11 cellular contexts compared by ENCODE assay signal in genomic region chr1:33902486-33903209, GRCh38. TPM values are rescaled to one million over a fixed set of nuclear protein-coding genes. Genes with fewer than 3 reads are reported as not detected.
DNase-seq lines count a peak whose midpoint lies in the region; ATAC-seq, FAIRE-seq and TF ChIP-seq lines count a peak whose summit lies in the region.
"Had no signal": no experiment of that assay in that cellular context is flagged by ENCODE, and none has a peak within 500 bp of the region (broad histone marks: within the 10 kb centered on the region; RNA-seq: fewer than 3 reads in every experiment).

No MANE protein-coding gene starts in this region.

- H3K27ac Mint-ChIP-seq in immature natural killer cell = no peak overlapping the region
- H3K27ac Mint-ChIP-seq: T-helper 1 cell treated with Interleukin-12 subunit alpha and Interleukin-12 subunit beta and Interleukin-4 antibody, amounts not matched to agents 30 μg/mL and 1 μg/mL, for 36 hours had no signal

- H3K4me3 Mint-ChIP-seq in immature natural killer cell = no peak overlapping the region
- H3K4me3 Mint-ChIP-seq: T-helper 1 cell treated with Interleukin-12 subunit alpha and Interleukin-12 subunit beta and Interleukin-4 antibody, amounts not matched to agents 30 μg/mL and 1 μg/mL, for 36 hours had no signal

- H3K4me1 ChIP-seq in ascending aorta = peaks cover 7 to 21% of the 10 kb centered on the region in 2 donors

- H3K9me3 Mint-ChIP-seq in immature natural killer cell = peaks cover 0 to 3% (median 0%) of the 10 kb centered on the region in 6 donors
- H3K9me3 Mint-ChIP-seq: T-helper 1 cell treated with Interleukin-12 subunit alpha and Interleukin-12 subunit beta and Interleukin-4 antibody, amounts not matched to agents 30 μg/mL and 1 μg/mL, for 36 hours had no signal

- no peaks in the 10 kb centered on the region for H3K36me3 ChIP-seq in ascending aorta

- DNase-seq in GM10248 (ENCODE audit: extremely low spot score) (peak; percentile 40), ascending aorta (ENCODE audit: low spot score in 2 of 2) (peak in 1 of 2 donors; percentile 70), frontal cortex (ENCODE audit: low spot score in 2 of 2) (no peak), urothelium cell line (ENCODE audit: low spot score) (no peak), immature natural killer cell (no peak)

- no peaks in the 10 kb centered on the region for H3K27me3 ChIP-seq in ascending aorta

- no peaks in the 10 kb centered on the region for H3K4me1 Mint-ChIP-seq in immature natural killer cell

- ATAC-seq in GM19438 (IDR thresholded peaks at IDR 0.05; ENCODE audit: low read depth, unreplicated experiment) (peak; percentile 77), HG03103 (IDR thresholded peaks at IDR 0.05; ENCODE audit: low read depth, unreplicated experiment) (peak; percentile 55), GM18868 (IDR thresholded peaks at IDR 0.05; ENCODE audit: unreplicated experiment) (no peak)

- peaks cover 2 to 16% (median 2%) of the 10 kb centered on the region in 3 donors for H3K27me3 Mint-ChIP-seq in immature natural killer cell (ENCODE audit: low read depth in 3 of 3)

- H3K9me3 ChIP-seq in ascending aorta = no peaks in the 10 kb centered on the region

- CTCF ChIA-PET in GM10248 (lab: Yijun Ruan, JAX) = interaction anchor here (1.3 kb wide), 1 partner anchor 26 kb away, joined by 3 read pairs; no protein-coding TSS in a partner anchor

- H3K36me3 Mint-ChIP-seq in immature natural killer cell = peaks cover 0 to 3% (median 0%) of the 10 kb centered on the region in 3 donors

- FAIRE-seq in frontal cortex (lab: Jason Lieb, UNC) (no peak), urothelium cell line (lab: Jason Lieb, UNC) (no peak)

- POLR2A ChIA-PET in GM10248 (lab: Yijun Ruan, JAX) = no interaction called here

- intact Hi-C loops in ascending aorta (cut with DNase I) = loop anchor here (2.0 to 5.0 kb wide), 2 partner anchors 82 to 260 kb away; no protein-coding TSS in a partner anchor

- TF ChIP-seq CTCF in GM10248 (IDR thresholded peaks at IDR 0.05; ENCODE audit: control extremely low read depth, extremely low read depth, low read depth, missing control alignments) = no peak
- TF ChIP-seq CTCF in ascending aorta (IDR thresholded peaks at IDR 0.05) = no peak

- H3K27ac ChIP-seq in ascending aorta = peak overlapping the region; percentile 51 to 81

- peak overlapping the region in 1 of 2 donors; percentile 23 for H3K4me3 ChIP-seq in ascending aorta

RNA-seq across cellular contexts. Expression of gene HMGB4, which starts 38.8 kb away (rescaled TPM):
- total RNA-seq in ascending aorta = not detected
- not detected for total RNA-seq in frontal cortex
- polyA plus RNA-seq in immature natural killer cell = not detected
- total RNA-seq: Daoy, omental fat pad had no signal
